ENCODE assay signal across 14 cellular contexts in genomic region chr10:98391065-98391464, GRCh38. TPM values are rescaled to one million over a fixed set of nuclear protein-coding genes. Genes with fewer than 3 reads are reported as not detected.
DNase-seq lines count a peak whose midpoint lies in the region; ATAC-seq and TF ChIP-seq lines count a peak whose summit lies in the region.
"Had no signal": no experiment of that assay in that cellular context is flagged by ENCODE, and none has a peak within 500 bp of the region (broad histone marks: within the 10 kb centered on the region; RNA-seq: fewer than 3 reads in every experiment).

No MANE protein-coding gene starts in this region.

- no peaks in the 10 kb centered on the region for H3K9me3 Mint-ChIP-seq in activated CD8-positive, alpha-beta memory T cell treated with anti-CD3 and anti-CD28 coated beads, Interleukin-2, amount 10 ng/mL, durations not matched to agents 7 days and 5 days (ENCODE audit: low read depth)
- no peaks in the 10 kb centered on the region for H3K9me3 Mint-ChIP-seq in naive thymus-derived CD8-positive, alpha-beta T cell
- H3K9me3 Mint-ChIP-seq: brain had no signal

- DNase-seq in activated CD8-positive, alpha-beta memory T cell treated with anti-CD3 and anti-CD28 coated beads, Interleukin-2, amount 10 ng/mL, durations not matched to agents 7 days and 5 days = peak; percentile 63
- no peak for DNase-seq in activated CD8-positive, alpha-beta memory T cell treated with anti-CD3 and anti-CD28 coated beads for 24 hours
- DNase-seq in SKM-1 (lab: John Stamatoyannopoulos, UW; ENCODE audit: unreplicated experiment) (peak; percentile 89), GM19238 (ENCODE audit: insufficient read length, low spot score) (no peak), testis (no peak)
- no peak for DNase-seq in naive thymus-derived CD8-positive, alpha-beta T cell
- DNase-seq: EL, HCEC 1CT, SK-N-SH had no signal

- intact Hi-C loops in testis (cut with DNase I; ENCODE audit: low total_unique reads) = no loop called here

- POLR2A ChIA-PET in naive thymus-derived CD8-positive, alpha-beta T cell (lab: Charles Lee) = no interaction called here

- no peaks in the 10 kb centered on the region for H3K4me1 ChIP-seq in testis
- H3K4me1 ChIP-seq: A549 had no signal

- 84% methylated on average over 7 of the region's 7 CpGs for WGBS in testis, 2 donors

- peak overlapping the region; percentile 1 for H3K4me3 Mint-ChIP-seq in activated CD8-positive, alpha-beta memory T cell treated with anti-CD3 and anti-CD28 coated beads, Interleukin-2, amount 10 ng/mL, durations not matched to agents 7 days and 5 days
- peak overlapping the region; percentile 27 to 81 (median 62) for H3K4me3 Mint-ChIP-seq in naive thymus-derived CD8-positive, alpha-beta T cell
- H3K4me3 Mint-ChIP-seq: brain had no signal

- H3K27me3 Mint-ChIP-seq in activated CD8-positive, alpha-beta memory T cell treated with anti-CD3 and anti-CD28 coated beads, Interleukin-2, amount 10 ng/mL, durations not matched to agents 7 days and 5 days = no peaks in the 10 kb centered on the region
- H3K27me3 Mint-ChIP-seq in naive thymus-derived CD8-positive, alpha-beta T cell = no peaks in the 10 kb centered on the region

- TF ChIP-seq POLR2A in testis (IDR thresholded peaks at IDR 0.05) = no peak

- peak; percentile 35 for ATAC-seq in activated CD8-positive, alpha-beta memory T cell treated with anti-CD3 and anti-CD28 coated beads, Interleukin-2, amount 10 ng/mL, durations not matched to agents 7 days and 5 days
- ATAC-seq in HG02870 (IDR thresholded peaks at IDR 0.05; ENCODE audit: unreplicated experiment) (peak; percentile 81), GM21528 (IDR thresholded peaks at IDR 0.05; ENCODE audit: low FRiP score, unreplicated experiment) (no peak)
- no peak for ATAC-seq in naive thymus-derived CD8-positive, alpha-beta T cell
- ATAC-seq: A549 had no signal

- peak overlapping the region; percentile 69 for H3K27ac Mint-ChIP-seq in activated CD8-positive, alpha-beta memory T cell treated with anti-CD3 and anti-CD28 coated beads, Interleukin-2, amount 10 ng/mL, durations not matched to agents 7 days and 5 days
- peak overlapping the region in 5 of 10 donors; percentile 11 to 77 (median 43) for H3K27ac Mint-ChIP-seq in naive thymus-derived CD8-positive, alpha-beta T cell
- H3K27ac Mint-ChIP-seq: brain had no signal

- no peaks in the 10 kb centered on the region for H3K9me3 ChIP-seq in testis
- H3K9me3 ChIP-seq: A549, MG63, SK-N-SH had no signal

- no peaks in the 10 kb centered on the region for H3K27me3 ChIP-seq in testis
- H3K27me3 ChIP-seq: MG63 had no signal

- CTCF ChIA-PET in activated CD8-positive, alpha-beta memory T cell treated with anti-CD3 and anti-CD28 coated beads, Interleukin-2, amount 10 ng/mL, durations not matched to agents 7 days and 5 days (lab: Charles Lee) = no interaction called here

- no peaks in the 10 kb centered on the region for H3K36me3 Mint-ChIP-seq in activated CD8-positive, alpha-beta memory T cell treated with anti-CD3 and anti-CD28 coated beads, Interleukin-2, amount 10 ng/mL, durations not matched to agents 7 days and 5 days
- peaks cover 3 to 30% (median 10%) of the 10 kb centered on the region in 3 donors for H3K36me3 Mint-ChIP-seq in naive thymus-derived CD8-positive, alpha-beta T cell
- H3K36me3 Mint-ChIP-seq: brain had no signal

- peaks cover 29% of the 10 kb centered on the region for H3K4me1 Mint-ChIP-seq in activated CD8-positive, alpha-beta memory T cell treated with anti-CD3 and anti-CD28 coated beads, Interleukin-2, amount 10 ng/mL, durations not matched to agents 7 days and 5 days
- peaks cover 24 to 39% (median 25%) of the 10 kb centered on the region in 4 donors for H3K4me1 Mint-ChIP-seq in naive thymus-derived CD8-positive, alpha-beta T cell

- no peak overlapping the region for H3K4me3 ChIP-seq in testis
- H3K4me3 ChIP-seq: A549, MG63 had no signal

- no peak for TF ChIP-seq CTCF in testis (IDR thresholded peaks at IDR 0.05)

- no peaks in the 10 kb centered on the region for H3K36me3 ChIP-seq in testis (ENCODE audit: low read depth, missing control alignments)
- H3K36me3 ChIP-seq: MG63 had no signal

- no peak overlapping the region for H3K27ac ChIP-seq in testis
- H3K27ac ChIP-seq: A549 had no signal

RNA-seq across cellular contexts. Expression of gene PYROXD2, which starts 23.9 kb away (rescaled TPM):
- 1 to 10 TPM; 5.1 to 7.5 TPM for total RNA-seq in activated CD8-positive, alpha-beta memory T cell treated with anti-CD3 and anti-CD28 coated beads, Interleukin-2, amount 10 ng/mL, durations not matched to agents 7 days and 5 days
- 10 to 100 TPM; 20.3 TPM for total RNA-seq in naive thymus-derived CD8-positive, alpha-beta T cell
- polyA plus RNA-seq in naive thymus-derived CD8-positive, alpha-beta T cell = 1 to 10 TPM; 3.8 to 5.7 (median 4.4) TPM
- 10 to 100 TPM; 10.2 to 20.2 TPM for total RNA-seq in testis
- polyA plus RNA-seq in testis (ENCODE audit: insufficient read depth, low read depth, low replicate concordance) = 13.0 TPM

RNA-seq across cellular contexts. Expression of gene HPS1, which starts 55.7 kb away (rescaled TPM):
- total RNA-seq in activated CD8-positive, alpha-beta memory T cell treated with anti-CD3 and anti-CD28 coated beads, Interleukin-2, amount 10 ng/mL, durations not matched to agents 7 days and 5 days = 10 to 100 TPM; 72.0 to 99.5 TPM
- total RNA-seq in naive thymus-derived CD8-positive, alpha-beta T cell = 10 to 100 TPM; 80.6 to 86.6 TPM
- polyA plus RNA-seq in naive thymus-derived CD8-positive, alpha-beta T cell = 10 to 100 TPM; 50.9 to 73.8 (median 62.0) TPM
- total RNA-seq in testis = 10 to 100 TPM; 53.6 to 73.4 TPM
- 59.4 TPM for polyA plus RNA-seq in testis (ENCODE audit: insufficient read depth, low read depth, low replicate concordance)

Comparison
In these comparisons a context has a peak if more than half of its experiments do, and no peak if none do; other contexts are left out.
1. DNase-seq: peak in activated CD8-positive, alpha-beta memory T cell treated with anti-CD3 and anti-CD28 coated beads, Interleukin-2, amount 10 ng/mL, durations not matched to agents 7 days and 5 days (single experiment) and SKM-1 (single experiment); none in activated CD8-positive, alpha-beta memory T cell treated with anti-CD3 and anti-CD28 coated beads for 24 hours (single experiment), naive thymus-derived CD8-positive, alpha-beta T cell (0 of 10), GM19238 (single experiment) and testis (single experiment).
2. ATAC-seq: peak in activated CD8-positive, alpha-beta memory T cell treated with anti-CD3 and anti-CD28 coated beads, Interleukin-2, amount 10 ng/mL, durations not matched to agents 7 days and 5 days (single experiment) and HG02870 (single experiment); none in naive thymus-derived CD8-positive, alpha-beta T cell (0 of 2) and GM21528 (single experiment).